ENCODE assay signal across 9 cellular contexts in the genomic region with DNA sequence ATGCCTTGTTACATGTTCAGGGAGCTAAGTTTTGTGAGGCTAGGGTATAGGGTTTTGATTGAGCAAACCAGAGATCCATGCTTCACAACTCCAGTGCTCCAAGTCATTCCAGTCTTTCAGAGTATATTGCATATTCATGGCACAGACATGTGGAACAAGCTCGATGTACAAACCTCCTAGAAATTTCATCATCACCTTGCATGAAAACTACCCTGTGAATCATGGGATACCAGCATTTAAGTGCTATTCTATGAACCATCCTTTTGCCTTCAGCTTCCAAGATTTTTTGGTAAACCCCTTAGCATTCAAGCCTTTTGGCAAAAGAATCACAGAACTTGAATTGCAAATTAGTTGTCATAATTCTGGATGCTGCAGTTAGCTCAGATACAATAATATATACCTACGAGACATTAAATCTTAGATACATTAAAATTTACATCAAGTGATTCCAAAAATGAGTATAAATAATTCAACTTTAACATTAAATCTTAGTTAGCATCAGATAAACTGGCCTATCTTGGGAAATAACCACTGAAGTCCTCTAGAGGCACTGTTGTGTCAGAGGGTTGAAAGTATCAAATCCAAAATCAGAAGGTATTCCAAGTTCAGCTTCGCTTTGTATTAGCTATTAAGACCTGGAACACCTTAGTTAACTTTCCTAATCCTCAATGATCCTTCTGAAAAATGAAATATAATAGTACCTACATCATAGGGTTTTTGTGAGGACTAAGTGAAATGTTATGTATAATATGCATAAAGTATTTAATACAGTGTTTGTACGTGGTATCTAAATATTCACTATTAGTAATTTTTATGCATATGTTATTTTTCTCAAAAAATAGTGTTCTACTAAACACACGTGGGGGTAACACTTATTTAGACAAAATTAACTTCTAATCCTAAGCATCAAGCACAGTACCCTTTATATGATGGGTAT. TPM values are rescaled to one million over a fixed set of nuclear protein-coding genes. Genes with fewer than 3 reads are reported as not detected.
DNase-seq lines count a peak whose midpoint lies in the region; ATAC-seq and TF ChIP-seq lines count a peak whose summit lies in the region.
"Had no signal": no experiment of that assay in that cellular context is flagged by ENCODE, and none has a peak within 500 bp of the region (broad histone marks: within the 10 kb centered on the region; RNA-seq: fewer than 3 reads in every experiment).

No MANE protein-coding gene starts in this region.

- H4K8ac ChIP-seq in neuronal stem cell (ENCODE audit: low read depth, low read length) = no peak overlapping the region

- H3K4me3 ChIP-seq in tibial artery = no peak overlapping the region
- no peak overlapping the region for H3K4me3 ChIP-seq in neuronal stem cell (ENCODE audit: low read length in 2 of 2)

- ATAC-seq in GM19455 (IDR thresholded peaks at IDR 0.05; ENCODE audit: unreplicated experiment) = no peak
- ATAC-seq: activated CD8-positive, alpha-beta T cell treated with anti-CD3 and anti-CD28 coated beads for 36 hours had no signal

- no peak overlapping the region for H4K91ac ChIP-seq in neuronal stem cell (ENCODE audit: low read depth, low read length, poor library complexity)

- H3K9me3 ChIP-seq in tibial artery (no peaks in the 10 kb centered on the region), neuronal stem cell (replicated peaks in 1 of 2; ENCODE audit: control insufficient read depth in 2 of 2, insufficient read depth in 1 of 2, low read depth in 1 of 2, low read length in 2 of 2) (no peaks in the 10 kb centered on the region)

- H3K9ac ChIP-seq in neuronal stem cell (ENCODE audit: low read depth, low read length, poor library complexity) = no peak overlapping the region

- H3K18ac ChIP-seq in neuronal stem cell (ENCODE audit: low read length) = no peak overlapping the region

- H2AK5ac ChIP-seq in neuronal stem cell (ENCODE audit: low read depth, low read length) = no peak overlapping the region

- intact Hi-C loops in tibial artery (cut with DNase I; ENCODE audit: low total_unique reads) = no loop called here

- peak; percentile 8 for DNase-seq in NCI-H748 (lab: John Stamatoyannopoulos, UW; ENCODE audit: unreplicated experiment)
- DNase-seq in NCI-H748 treated with DMSO at 0.1 percent for 48 hours (lab: John Stamatoyannopoulos, UW) = no peak
- DNase-seq in NAMALWA (ENCODE audit: low spot score) = peak; percentile 48
- peak; percentile 1 to 3 for DNase-seq in erythroblast (lab: John Stamatoyannopoulos, UW)
- no peak for DNase-seq in tibial artery
- no peak for DNase-seq in effector CD8-positive, alpha-beta T cell (lab: John Stamatoyannopoulos, UW)
- no peak for DNase-seq in neuronal stem cell (ENCODE audit: low spot score)
- DNase-seq: activated CD8-positive, alpha-beta T cell treated with anti-CD3 and anti-CD28 coated beads for 36 hours had no signal

- no peak overlapping the region for H3K4ac ChIP-seq in neuronal stem cell (ENCODE audit: low read length)

- H3K4me2 ChIP-seq in neuronal stem cell (ENCODE audit: insufficient read depth, low read length, poor library complexity, severe bottlenecking) = no peak overlapping the region

- H2BK12ac ChIP-seq in neuronal stem cell (ENCODE audit: low read length) = no peak overlapping the region

- no peaks in the 10 kb centered on the region for H3K27me3 ChIP-seq in tibial artery
- peaks cover 0 to 6% (median 0%) of the 10 kb centered on the region in 3 experiments for H3K27me3 ChIP-seq in neuronal stem cell (ENCODE audit: control insufficient read depth in 3 of 3, insufficient read depth in 3 of 3, low read depth in 1 of 3, low read length in 3 of 3)

- no peak overlapping the region for H3K23ac ChIP-seq in neuronal stem cell (ENCODE audit: low read depth, low read length, poor library complexity)

- no CpG with 5 or more reads among the region's 5 CpGs for WGBS in neuronal stem cell (ENCODE audit: extremely low coverage in 2 of 2, insufficient read length in 2 of 2, insufficient replicate concordance in 1 of 2), 2 donors

- peaks cover 0 to 19% (median 7%) of the 10 kb centered on the region in 4 donors for H3K4me1 ChIP-seq in tibial artery
- H3K4me1 ChIP-seq in neuronal stem cell (ENCODE audit: control insufficient read depth in 2 of 2, insufficient read depth in 1 of 2, low read depth in 1 of 2, low read length in 2 of 2) = no peaks in the 10 kb centered on the region

- TF ChIP-seq CTCF in tibial artery (IDR thresholded peaks at IDR 0.05) = peak; percentile 24 to 40

- no peaks in the 10 kb centered on the region for H3K79me1 ChIP-seq in neuronal stem cell (ENCODE audit: low read depth, low read length)

- H2AFZ ChIP-seq in neuronal stem cell (ENCODE audit: low read length) = no peak overlapping the region

- H2BK5ac ChIP-seq in neuronal stem cell (ENCODE audit: low read length) = no peak overlapping the region

- no peak overlapping the region for H2BK15ac ChIP-seq in neuronal stem cell (ENCODE audit: low read length)

- H3K36me3 ChIP-seq in tibial artery (no peaks in the 10 kb centered on the region), neuronal stem cell (replicated peaks in 1 of 2; ENCODE audit: control insufficient read depth in 2 of 2, insufficient read depth in 2 of 2, low read length in 2 of 2) (no peaks in the 10 kb centered on the region)

- no peak overlapping the region for H2BK120ac ChIP-seq in neuronal stem cell (ENCODE audit: low read depth, low read length)

- H3K27ac ChIP-seq in tibial artery (no peak overlapping the region), neuronal stem cell (replicated peaks; ENCODE audit: low read length) (no peak overlapping the region)

- no peak overlapping the region for H3K14ac ChIP-seq in neuronal stem cell (ENCODE audit: low read length)

- no peak for TF ChIP-seq POLR2A in erythroblast (IDR thresholded peaks at IDR 0.05; ENCODE audit: low read length)

RNA-seq across cellular contexts. Expression of gene CABCOCO1, which starts 55.5 kb away (rescaled TPM):
- 1.4 TPM for polyA plus RNA-seq in neuronal stem cell (2013, experiment 1 of 2)
- 1.5 TPM for polyA plus RNA-seq in neuronal stem cell (2013, experiment 2 of 2)

Comparison
In these comparisons a context has a peak if more than half of its experiments do, and no peak if none do; other contexts are left out.
1. DNase-seq: peak in NCI-H748 (single experiment), NAMALWA (single experiment) and erythroblast (2 of 2); none in NCI-H748 treated with DMSO at 0.1 percent for 48 hours (single experiment), tibial artery (0 of 2), effector CD8-positive, alpha-beta T cell (single experiment) and neuronal stem cell (single experiment).